Comparison of ENCODE assay signal across 11 cellular contexts in the genomic region with DNA sequence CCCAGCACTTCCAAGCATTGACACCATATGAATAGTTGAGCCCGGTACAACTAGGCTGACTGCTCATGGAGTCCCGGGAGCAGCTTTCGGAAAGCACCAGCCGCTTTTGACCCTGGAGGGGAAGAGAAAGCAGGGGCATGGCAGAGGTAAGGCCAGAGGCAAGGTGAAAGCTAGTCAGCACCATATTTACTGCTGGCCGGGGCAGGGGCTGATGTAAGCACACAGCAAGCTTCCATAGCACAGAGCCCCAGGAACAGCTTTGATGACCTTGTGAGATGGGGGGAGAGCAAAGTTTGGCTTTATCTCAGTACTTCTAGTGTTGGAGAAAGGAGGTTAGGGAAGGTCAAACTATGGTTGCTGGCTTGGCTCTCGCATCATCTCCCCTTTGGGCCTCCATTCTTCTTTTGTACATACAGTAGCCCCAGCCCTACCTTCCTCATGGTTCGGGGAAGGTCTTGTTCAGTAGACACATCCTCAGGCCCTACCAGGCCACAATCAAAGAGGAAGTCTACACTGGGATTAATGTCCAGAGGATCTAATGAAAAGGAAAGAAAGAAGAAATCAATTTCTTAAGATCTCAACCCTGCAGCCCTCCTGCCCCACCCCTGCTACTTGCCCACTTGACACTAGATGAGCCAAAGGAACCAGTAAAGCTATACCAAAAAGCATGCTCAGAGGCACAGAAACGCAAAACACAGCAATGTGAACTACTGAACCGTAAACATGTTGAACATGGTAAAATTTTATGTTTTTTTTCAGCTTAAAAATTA. TPM values are rescaled to one million over a fixed set of nuclear protein-coding genes. Genes with fewer than 3 reads are reported as not detected.
"Had no signal": no experiment of that assay in that cellular context is flagged by ENCODE, and none has a peak within 500 bp of the region (broad histone marks: within the 10 kb centered on the region; RNA-seq: fewer than 3 reads in every experiment).

No MANE protein-coding gene starts in this region.

- ATAC-seq: HCT116 had no signal

- H3K9me3 ChIP-seq: HAP-1 had no signal

- DNase-seq: GM23248, GOT3, H7, HFFc6, IMR-90, KBM-7 had no signal

- H3K27ac ChIP-seq: GM23248, HL-60 had no signal

- H2AFZ ChIP-seq: GM23248 had no signal

- H3K4me3 ChIP-seq: GM23248, HAP-1 had no signal

- H3K9me3 Mint-ChIP-seq: HFFc6 had no signal

- H3K4me3 Mint-ChIP-seq: HFFc6 had no signal

- H3K4me1 ChIP-seq: HAP-1 had no signal

- H3K27ac Mint-ChIP-seq: HFFc6 had no signal

RNA-seq across cellular contexts. Expression of a gene that starts 21.5 kb away (rescaled TPM):
- total RNA-seq: GM23248, H4, HFFc6, HT1080, IMR-90 had no signal
- polyA plus RNA-seq: GM23248, IMR-90 had no signal

RNA-seq across cellular contexts. Expression of a gene that starts 57.0 kb away (rescaled TPM):
- polyA plus RNA-seq: GM23248 had no signal
